ENCODE assay signal across 9 cellular contexts in genomic region chr5:133421394-133421793, GRCh38.
DNase-seq lines count a peak whose midpoint lies in the region; ATAC-seq and TF ChIP-seq lines count a peak whose summit lies in the region.
"Had no signal": no experiment of that assay in that cellular context is flagged by ENCODE, and none has a peak within 500 bp of the region (broad histone marks: within the 10 kb centered on the region; RNA-seq: fewer than 3 reads in every experiment).

No MANE protein-coding gene starts in this region.

- no peak overlapping the region for H3K4me3 Mint-ChIP-seq in stimulated activated naive CD8-positive, alpha-beta T cell treated with anti-CD3 and anti-CD28 coated beads, Interleukin-15, amount 100 ng/mL, for 72 hours
- H3K4me3 Mint-ChIP-seq: T-cell had no signal

- peaks cover 46% of the 10 kb centered on the region for H3K27me3 Mint-ChIP-seq in stimulated activated naive CD8-positive, alpha-beta T cell treated with anti-CD3 and anti-CD28 coated beads, Interleukin-15, amount 100 ng/mL, for 72 hours

- no peaks in the 10 kb centered on the region for H3K4me1 ChIP-seq in upper lobe of right lung

- no peaks in the 10 kb centered on the region for H3K9me3 Mint-ChIP-seq in stimulated activated naive CD8-positive, alpha-beta T cell treated with anti-CD3 and anti-CD28 coated beads, Interleukin-15, amount 100 ng/mL, for 72 hours
- H3K9me3 Mint-ChIP-seq: T-cell had no signal

- peaks cover 11% of the 10 kb centered on the region for H3K4me1 Mint-ChIP-seq in stimulated activated naive CD8-positive, alpha-beta T cell treated with anti-CD3 and anti-CD28 coated beads, Interleukin-15, amount 100 ng/mL, for 72 hours

- DNase-seq in stimulated activated naive CD8-positive, alpha-beta T cell treated with anti-CD3 and anti-CD28 coated beads, Interleukin-15, Interleukin-2, amounts not matched to agents 100 U/mL and 50 U/mL, for 24 hours = peak; percentile 39
- DNase-seq in stimulated activated naive CD8-positive, alpha-beta T cell treated with anti-CD3 and anti-CD28 coated beads, Interleukin-15, amount 100 ng/mL, for 72 hours = no peak
- DNase-seq in NOMO-1 (lab: John Stamatoyannopoulos, UW; ENCODE audit: unreplicated experiment in 2 of 2) (peak; percentile 2 to 27), epithelial cell of proximal tubule (ENCODE audit: low read depth) (no peak), GOT3 (lab: John Stamatoyannopoulos, UW) (no peak), upper lobe of right lung (no peak)
- DNase-seq: T-cell had no signal

- H3K27ac Mint-ChIP-seq in stimulated activated naive CD8-positive, alpha-beta T cell treated with anti-CD3 and anti-CD28 coated beads, Interleukin-15, amount 100 ng/mL, for 72 hours = peak overlapping the region in 1 of 2 donors; percentile 28
- H3K27ac Mint-ChIP-seq: T-cell had no signal

- intact Hi-C loops in upper lobe of right lung (cut with DNase I) = no loop called here

- no peaks in the 10 kb centered on the region for H3K36me3 ChIP-seq in upper lobe of right lung

- TF ChIP-seq CTCF in epithelial cell of proximal tubule (conservative IDR thresholded peaks at IDR 0.05; ENCODE audit: low read depth, low read length) (peak; percentile 65), upper lobe of right lung (IDR thresholded peaks at IDR 0.05) (no peak)

- no peaks in the 10 kb centered on the region for H3K27me3 ChIP-seq in upper lobe of right lung

- H3K27ac ChIP-seq in upper lobe of right lung = no peak overlapping the region

- no peak for ATAC-seq in stimulated activated naive CD8-positive, alpha-beta T cell treated with anti-CD3 and anti-CD28 coated beads, Interleukin-15, Interleukin-2, amounts not matched to agents 100 U/mL and 50 U/mL, for 24 hours
- ATAC-seq in stimulated activated naive CD8-positive, alpha-beta T cell treated with anti-CD3 and anti-CD28 coated beads, Interleukin-15, amount 100 ng/mL, for 72 hours = no peak
- ATAC-seq in GM18498 (IDR thresholded peaks at IDR 0.05; ENCODE audit: unreplicated experiment) (no peak), upper lobe of right lung (no peak), GM18907 (IDR thresholded peaks at IDR 0.05; ENCODE audit: unreplicated experiment) (no peak)

- H3K4me3 ChIP-seq in epithelial cell of proximal tubule (ENCODE audit: low read depth, low read length) = no peak overlapping the region
- H3K4me3 ChIP-seq in upper lobe of right lung = no peak overlapping the region

- H3K9me3 ChIP-seq in upper lobe of right lung = no peaks in the 10 kb centered on the region

Comparison
In these comparisons a context has a peak if more than half of its experiments do, and no peak if none do; other contexts are left out.
1. DNase-seq: peak in stimulated activated naive CD8-positive, alpha-beta T cell treated with anti-CD3 and anti-CD28 coated beads, Interleukin-15, Interleukin-2, amounts not matched to agents 100 U/mL and 50 U/mL, for 24 hours (single experiment) and NOMO-1 (2 of 2); none in stimulated activated naive CD8-positive, alpha-beta T cell treated with anti-CD3 and anti-CD28 coated beads, Interleukin-15, amount 100 ng/mL, for 72 hours (0 of 2), epithelial cell of proximal tubule (single experiment), GOT3 (single experiment) and upper lobe of right lung (single experiment).